Comparison of ENCODE assay signal across 8 cellular contexts in the genomic region with DNA sequence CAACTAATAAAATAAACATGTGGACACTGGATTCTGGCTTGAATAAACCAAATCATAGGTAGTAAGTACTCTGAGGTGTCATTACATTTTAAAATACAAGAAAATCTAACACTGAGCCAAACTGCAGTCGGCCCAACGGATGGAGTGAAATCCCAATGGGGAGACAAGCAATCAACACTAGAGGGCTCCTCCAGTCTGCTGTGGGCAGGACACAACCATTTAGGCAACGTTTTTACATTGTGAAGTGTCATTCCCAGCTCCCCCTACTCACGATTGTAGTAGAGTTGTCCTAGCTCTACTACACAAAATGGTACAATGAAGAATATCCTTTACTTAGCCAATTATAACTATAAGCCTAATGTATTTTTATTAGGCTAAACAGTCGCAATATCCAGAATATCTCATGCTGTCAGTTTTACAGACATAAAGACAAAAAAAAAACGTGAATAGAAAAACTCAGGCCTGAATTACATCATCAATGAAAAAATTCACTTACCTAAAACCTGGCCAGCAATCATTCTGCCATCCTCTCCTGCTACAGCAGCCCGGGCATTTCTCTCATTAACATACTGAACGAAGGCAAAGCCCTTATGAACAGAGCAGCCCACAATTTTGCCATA. TPM values are rescaled to one million over a fixed set of nuclear protein-coding genes. Genes with fewer than 3 reads are reported as not detected.
DNase-seq lines count a peak whose midpoint lies in the region; TF ChIP-seq lines count a peak whose summit lies in the region.

No MANE protein-coding gene starts in this region.

- DNase-seq in HEK293T (ENCODE audit: extremely low spot score), result peak; percentile 19
- no peak for DNase-seq in astrocyte of the spinal cord (ENCODE audit: low read depth, low spot score)
- no peak for DNase-seq in kidney epithelial cell (ENCODE audit: low read depth)
- DNase-seq in colonic mucosa, result no peak
- no peak for DNase-seq in suprapubic skin (ENCODE audit: low spot score in 2 of 2)
- no peak for DNase-seq in CD14-positive monocyte (ENCODE audit: low spot score)
- DNase-seq in NCI-H2107 (lab: John Stamatoyannopoulos, UW), result no peak

- H3K4me3 Mint-ChIP-seq in CD14-positive monocyte, result no peak overlapping the region

- H3K9me3 Mint-ChIP-seq in CD14-positive monocyte, result no peaks in the 10 kb centered on the region

- H3K27ac ChIP-seq in C4-2B (no peak overlapping the region), colonic mucosa (no peak overlapping the region), suprapubic skin (no peak overlapping the region)

- 49% methylated on average over 8 of the region's 8 CpGs for WGBS in suprapubic skin

- CTCF ChIA-PET in HEK293T (lab: Yijun Ruan, JAX), result interaction anchor here (1.2 kb wide), 1 partner anchor 31 kb away, joined by 3 read pairs; no protein-coding TSS in a partner anchor

- H3K9ac ChIP-seq in colonic mucosa (ENCODE audit: low read depth in 2 of 2, low read length in 2 of 2), result no peak overlapping the region

- POLR2A ChIA-PET in HEK293T (lab: Yijun Ruan, JAX), result no interaction called here

- no peak for TF ChIP-seq POLR2A in suprapubic skin (IDR thresholded peaks at IDR 0.05)

- H3K9me3 ChIP-seq in colonic mucosa (no peaks in the 10 kb centered on the region), suprapubic skin (no peaks in the 10 kb centered on the region)

- peak overlapping the region in 2 of 7 donors; percentile 30 to 76 for H3K27ac Mint-ChIP-seq in CD14-positive monocyte

- no peaks in the 10 kb centered on the region for H3K27me3 Mint-ChIP-seq in CD14-positive monocyte (ENCODE audit: low read depth in 3 of 3)

- TF ChIP-seq EP300 in suprapubic skin (IDR thresholded peaks at IDR 0.05), result no peak

- in situ Hi-C loops in astrocyte of the spinal cord (cut with HindIII; ENCODE audit: low sequenced_read_pairs), result no loop called here

- intact Hi-C loops in colonic mucosa (cut with DNase I), result no loop called here
- intact Hi-C loops in CD14-positive monocyte (cut with micrococcal nuclease), result no loop called here

- peaks cover 3% of the 10 kb centered on the region for H3K4me1 ChIP-seq in colonic mucosa
- H3K4me1 ChIP-seq in suprapubic skin, result peaks cover 13% of the 10 kb centered on the region

- TF ChIP-seq CTCF in C4-2B (conservative IDR thresholded peaks at IDR 0.05) (peak; percentile 30), astrocyte of the spinal cord (IDR thresholded peaks at IDR 0.05; ENCODE audit: low read depth, low read length) (peak; percentile 35), kidney epithelial cell (IDR thresholded peaks at IDR 0.05; ENCODE audit: insufficient read depth, low read length, poor library complexity, severe bottlenecking) (peak; percentile 18), colonic mucosa (IDR thresholded peaks at IDR 0.05) (no peak), suprapubic skin (IDR thresholded peaks at IDR 0.05) (peak in 1 of 2 donors; percentile 10), CD14-positive monocyte (IDR thresholded peaks at IDR 0.05) (no peak)

- H3K36me3 Mint-ChIP-seq in CD14-positive monocyte, result peaks cover 62 to 79% of the 10 kb centered on the region in 2 donors

- peaks cover 5% of the 10 kb centered on the region for H3K4me1 Mint-ChIP-seq in CD14-positive monocyte

- H3K4me3 ChIP-seq in astrocyte of the spinal cord (ENCODE audit: low read depth, low read length), result no peak overlapping the region
- no peak overlapping the region for H3K4me3 ChIP-seq in kidney epithelial cell (ENCODE audit: low read depth, low read length)
- H3K4me3 ChIP-seq in colonic mucosa, result no peak overlapping the region
- H3K4me3 ChIP-seq in suprapubic skin, result no peak overlapping the region

- H3K36me3 ChIP-seq in kidney epithelial cell (ENCODE audit: control insufficient read depth, insufficient read depth, low read length) (peaks cover 3% of the 10 kb centered on the region), colonic mucosa (peaks cover 23% of the 10 kb centered on the region), suprapubic skin (peaks cover 53% of the 10 kb centered on the region)

- H3K27me3 ChIP-seq in kidney epithelial cell (ENCODE audit: control insufficient read depth, insufficient read depth, low read length) (no peaks in the 10 kb centered on the region), colonic mucosa (no peaks in the 10 kb centered on the region), suprapubic skin (no peaks in the 10 kb centered on the region)

TF ChIP-seq in HEK293T, 16 proteins besides CTCF, POLR2A, EP300 and RAD21:
- TF ChIP-seq L3MBTL2 (conservative IDR thresholded peaks at IDR 0.05), result no peak
- TF ChIP-seq NFRKB (IDR thresholded peaks at IDR 0.05), result no peak
- TF ChIP-seq ARNT (IDR thresholded peaks at IDR 0.05), result no peak
- TF ChIP-seq, protein P1, sequence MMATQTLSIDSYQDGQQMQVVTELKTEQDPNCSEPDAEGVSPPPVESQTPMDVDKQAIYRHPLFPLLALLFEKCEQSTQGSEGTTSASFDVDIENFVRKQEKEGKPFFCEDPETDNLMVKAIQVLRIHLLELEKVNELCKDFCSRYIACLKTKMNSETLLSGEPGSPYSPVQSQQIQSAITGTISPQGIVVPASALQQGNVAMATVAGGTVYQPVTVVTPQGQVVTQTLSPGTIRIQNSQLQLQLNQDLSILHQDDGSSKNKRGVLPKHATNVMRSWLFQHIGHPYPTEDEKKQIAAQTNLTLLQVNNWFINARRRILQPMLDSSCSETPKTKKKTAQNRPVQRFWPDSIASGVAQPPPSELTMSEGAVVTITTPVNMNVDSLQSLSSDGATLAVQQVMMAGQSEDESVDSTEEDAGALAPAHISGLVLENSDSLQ (IDR thresholded peaks at IDR 0.05), result no peak
- no peak for TF ChIP-seq FOXM1 (IDR thresholded peaks at IDR 0.05; ENCODE audit: borderline replicate concordance)
- TF ChIP-seq SUZ12 (IDR thresholded peaks at IDR 0.05), result no peak
- no peak for TF ChIP-seq LEF1 (IDR thresholded peaks at IDR 0.05; ENCODE audit: borderline replicate concordance)
- no peak for TF ChIP-seq FOXK2 (IDR thresholded peaks at IDR 0.05)
- TF ChIP-seq ELF4 (IDR thresholded peaks at IDR 0.05), result no peak
- no peak for TF ChIP-seq HDGF (IDR thresholded peaks at IDR 0.05; ENCODE audit: borderline replicate concordance)
- TF ChIP-seq CTBP1 (IDR thresholded peaks at IDR 0.05; ENCODE audit: borderline replicate concordance), result no peak
- no peak for TF ChIP-seq FOXA1 (IDR thresholded peaks at IDR 0.05)
- no peak for TF ChIP-seq TARDBP (IDR thresholded peaks at IDR 0.05)
- TF ChIP-seq BHLHE40 (IDR thresholded peaks at IDR 0.05; ENCODE audit: borderline replicate concordance), result no peak

RNA-seq across cellular contexts. Expression of a gene that starts 35.7 kb away (rescaled TPM):
- total RNA-seq in kidney epithelial cell, result 723 and 773 TPM in 2 replicates
- total RNA-seq in colonic mucosa, result 100 to 1,000 TPM; 363 to 653 TPM
- 100 to 1,000 TPM; 355 to 512 (median 409) TPM for total RNA-seq in suprapubic skin
- polyA plus RNA-seq in CD14-positive monocyte, result 100 to 1,000 TPM; 580 to 609 TPM

RNA-seq across cellular contexts. Expression of a gene that starts 46.3 kb away (rescaled TPM):
- total RNA-seq in kidney epithelial cell, result not detected in 2 replicates
- total RNA-seq in colonic mucosa, result under 1 TPM in 1 of 2 donors, not detected in 1; 0.40 TPM
- not detected for total RNA-seq in suprapubic skin
- 1 to 10 TPM; 4.7 to 7.4 TPM for polyA plus RNA-seq in CD14-positive monocyte

Comparison
In these comparisons a context has a peak if more than half of its experiments do, and no peak if none do; other contexts are left out.
1. CTCF ChIP-seq: peak in C4-2B (single experiment), astrocyte of the spinal cord (single experiment) and kidney epithelial cell (single experiment); none in colonic mucosa (single experiment) and CD14-positive monocyte (single experiment).